ENCODE assay signal across 16 cellular contexts in genomic region chr11:34363363-34364084, GRCh38.
"Had no signal": no experiment of that assay in that cellular context is flagged by ENCODE, and none has a peak within 500 bp of the region (broad histone marks: within the 10 kb centered on the region; RNA-seq: fewer than 3 reads in every experiment).

No MANE protein-coding gene starts in this region.

- H3K9me3 Mint-ChIP-seq: activated CD4-positive, alpha-beta memory T cell treated with anti-CD3 and anti-CD28 coated beads for 36 hours; mesothelial cell of epicardium; nephron had no signal

- H3K27ac Mint-ChIP-seq: activated CD4-positive, alpha-beta memory T cell treated with anti-CD3 and anti-CD28 coated beads for 36 hours; activated CD8-positive, alpha-beta memory T cell treated with anti-CD3 and anti-CD28 coated beads, Interleukin-2, amount 10 ng/mL, durations not matched to agents 7 days and 5 days; activated naive CD8-positive, alpha-beta T cell; mesothelial cell of epicardium; nephron had no signal

- H3K4me3 Mint-ChIP-seq: activated CD4-positive, alpha-beta memory T cell treated with anti-CD3 and anti-CD28 coated beads for 36 hours; activated CD8-positive, alpha-beta memory T cell treated with anti-CD3 and anti-CD28 coated beads, Interleukin-2, amount 10 ng/mL, durations not matched to agents 7 days and 5 days; activated naive CD8-positive, alpha-beta T cell; mesothelial cell of epicardium; nephron had no signal

- H3K36me3 Mint-ChIP-seq: activated CD4-positive, alpha-beta memory T cell treated with anti-CD3 and anti-CD28 coated beads for 36 hours; activated CD8-positive, alpha-beta memory T cell treated with anti-CD3 and anti-CD28 coated beads, Interleukin-2, amount 10 ng/mL, durations not matched to agents 7 days and 5 days; activated naive CD8-positive, alpha-beta T cell; mesothelial cell of epicardium had no signal

- ATAC-seq: activated CD8-positive, alpha-beta memory T cell treated with anti-CD3 and anti-CD28 coated beads, Interleukin-2, amount 10 ng/mL, durations not matched to agents 7 days and 5 days; gastroesophageal sphincter; left colon had no signal

- DNase-seq: activated CD4-positive, alpha-beta memory T cell treated with anti-CD3 and anti-CD28 coated beads for 36 hours; activated CD8-positive, alpha-beta memory T cell treated with anti-CD3 and anti-CD28 coated beads, Interleukin-2, amount 10 ng/mL, durations not matched to agents 7 days and 5 days; amniotic stem cell; left colon; nucleus accumbens; posterior cingulate gyrus; stimulated activated CD4-positive, alpha-beta T cell treated with anti-CD3 and anti-CD28 coated beads, Interleukin-12 subunit alpha, Interleukin-12 subunit beta, amount 100 ng/mL, for 4 hours; stimulated activated CD4-positive, alpha-beta T cell treated with anti-CD3 and anti-CD28 coated beads, Interleukin-1b, Interleukin-23, amount 100 ng/mL, for 48 hours; stimulated activated CD8-positive, alpha-beta memory T cell treated with anti-CD3 and anti-CD28 coated beads, Interleukin-4, amount 100 ng/mL, for 48 hours; SW 1271; T-helper 2 cell; uterus had no signal
